Comparison of ENCODE assay signal across 1 cellular context in genomic region chr13:99666146-99666805, GRCh38.
TF ChIP-seq lines count a peak whose summit lies in the region.

No MANE protein-coding gene starts in this region.

TF ChIP-seq in SK-N-SH treated with all-trans-retinoic acid at 6 μM for 48 hours, 23 proteins besides CTCF, POLR2A, EP300 and RAD21 (continued from another document):
- TF ChIP-seq ZFP3 (CRISPR knock-in tag; IDR thresholded peaks at IDR 0.05) (no peak), CSDC2 (CRISPR knock-in tag; IDR thresholded peaks at IDR 0.05) (no peak), ZFP30 (CRISPR knock-in tag; IDR thresholded peaks at IDR 0.05) (no peak), CREB5 (CRISPR knock-in tag; IDR thresholded peaks at IDR 0.05; ENCODE audit: low read depth) (no peak), GLIS3 (CRISPR knock-in tag; IDR thresholded peaks at IDR 0.05) (no peak), ZC3H10 (CRISPR knock-in tag; IDR thresholded peaks at IDR 0.05) (no peak), TSHZ2 (CRISPR knock-in tag; IDR thresholded peaks at IDR 0.05) (no peak), RARB (CRISPR knock-in tag; IDR thresholded peaks at IDR 0.05) (no peak), OSR1 (CRISPR knock-in tag; IDR thresholded peaks at IDR 0.05) (no peak)
